In genomic region chr6:150180517-150180916, GRCh38 we compare ENCODE assay signal across 21 cellular contexts. TPM values are rescaled to one million over a fixed set of nuclear protein-coding genes. Genes with fewer than 3 reads are reported as not detected.
"Had no signal": no experiment of that assay in that cellular context is flagged by ENCODE, and none has a peak within 500 bp of the region (broad histone marks: within the 10 kb centered on the region; RNA-seq: fewer than 3 reads in every experiment).

No MANE protein-coding gene starts in this region.

- H3K27ac ChIP-seq: coronary artery, neutrophil, psoas muscle, suprapubic skin, thyroid gland, upper lobe of right lung, vagina had no signal

- H3K4me1 Mint-ChIP-seq: endodermal cell had no signal

- H3K27me3 ChIP-seq: neutrophil, suprapubic skin, thyroid gland, upper lobe of right lung, vagina had no signal

- ATAC-seq: psoas muscle; stimulated activated naive CD8-positive, alpha-beta T cell treated with anti-CD3 and anti-CD28 coated beads, Interleukin-15, Interleukin-2, amounts not matched to agents 100 U/mL and 50 U/mL, for 24 hours; upper lobe of right lung had no signal

- DNase-seq: effector CD4-positive, alpha-beta T cell; endodermal cell; erythroblast; foreskin melanocyte; islet precursor cell; mesendoderm; naive B cell; nephron progenitor cell; psoas muscle; stimulated activated CD4-positive, alpha-beta T cell treated with anti-CD3 and anti-CD28 coated beads, Interleukin-2, amount 100 ng/mL, for 48 hours; stimulated activated naive CD8-positive, alpha-beta T cell treated with anti-CD3 and anti-CD28 coated beads, Interleukin-15, Interleukin-2, amounts not matched to agents 100 U/mL and 50 U/mL, for 24 hours; thyroid gland; upper lobe of right lung had no signal

- H3K36me3 Mint-ChIP-seq: naive B cell had no signal

- H3K4me1 ChIP-seq: vagina had no signal

- H3K4me3 Mint-ChIP-seq: endodermal cell, nephron progenitor cell had no signal

- H3K4me3 ChIP-seq: coronary artery, psoas muscle, smooth muscle cell, suprapubic skin, thyroid gland, upper lobe of right lung, vagina had no signal

- H3K27ac Mint-ChIP-seq: endodermal cell, nephron progenitor cell had no signal

- H3K9me3 Mint-ChIP-seq: endodermal cell, naive B cell, nephron progenitor cell had no signal

- H3K36me3 ChIP-seq: neutrophil, suprapubic skin, thyroid gland, upper lobe of right lung, vagina had no signal

- H3K9me3 ChIP-seq: neutrophil, psoas muscle, suprapubic skin, thyroid gland, upper lobe of right lung, vagina had no signal

RNA-seq across cellular contexts. Expression of gene PPP1R14C, which starts 37.7 kb away (rescaled TPM):
- total RNA-seq: dermis microvascular lymphatic vessel endothelial cell, endothelial cell of umbilical vein, lung microvascular endothelial cell had no signal
